In the genomic region with DNA sequence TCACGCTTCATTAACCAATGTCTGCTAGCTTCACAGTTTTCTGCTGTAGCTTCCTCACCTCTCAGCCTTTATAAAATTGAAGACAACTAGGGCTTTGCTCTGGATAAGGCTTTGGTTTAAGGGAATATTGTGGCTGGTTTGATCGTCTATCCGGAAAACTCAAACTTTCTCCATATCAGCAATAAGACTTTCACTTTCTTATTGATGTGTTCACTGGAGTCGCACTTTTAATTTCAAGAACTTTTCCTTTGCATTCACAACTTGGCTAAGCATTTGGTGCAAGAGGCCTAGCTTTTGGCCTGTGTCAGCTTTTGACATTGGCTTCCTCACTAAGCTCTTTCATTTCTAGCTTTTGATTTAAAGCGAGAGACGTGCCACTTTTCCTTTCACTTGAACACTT, we compare ENCODE assay signal across 18 cellular contexts. TPM values are rescaled to one million over a fixed set of nuclear protein-coding genes. Genes with fewer than 3 reads are reported as not detected.
DNase-seq lines count a peak whose midpoint lies in the region; ATAC-seq and TF ChIP-seq lines count a peak whose summit lies in the region.
"Had no signal": no experiment of that assay in that cellular context is flagged by ENCODE, and none has a peak within 500 bp of the region (broad histone marks: within the 10 kb centered on the region; RNA-seq: fewer than 3 reads in every experiment).

No MANE protein-coding gene starts in this region.

- peak overlapping the region; percentile 7; the same call in 1 of the 2 replicates for H3K4me3 ChIP-seq in GM12865 (ENCODE audit: low read depth, low read length)
- no peak overlapping the region for H3K4me3 ChIP-seq in naive thymus-derived CD4-positive, alpha-beta T cell (ENCODE audit: low read length)
- H3K4me3 ChIP-seq: GM23248 had no signal

- no peak for DNase-seq in activated T-cell treated with anti-CD3 and anti-CD28 coated beads, Interleukin-2, amount 50 U/mL, for 72 hours
- DNase-seq in activated T-cell treated with anti-CD3 and anti-CD28 coated beads, Interleukin-2, amount 50 U/mL, for 48 hours, result no peak
- DNase-seq in GM12865 (ENCODE audit: low read depth), result peak; percentile 29
- no peak for DNase-seq in T-helper 2 cell treated with Interferon-gamma antibody and Interleukin-4, amounts not matched to agents 5 μg/mL and 100 μg/mL, for 36 hours (ENCODE audit: low spot score)
- no peak for DNase-seq in naive thymus-derived CD4-positive, alpha-beta T cell
- no peak for DNase-seq in kidney tubule cell (ENCODE audit: low spot score)
- DNase-seq in type B pancreatic cell (ENCODE audit: extremely low spot score, unreplicated experiment), result no peak
- DNase-seq in DMS153 treated with DMSO at 0.1 percent for 48 hours (lab: John Stamatoyannopoulos, UW; ENCODE audit: unreplicated experiment), result no peak
- DNase-seq: Calu3, GM23248, HCEC 1CT, IMR-90, Kasumi-1, NCI-H1105, NCI-H1694, NCI-H345, NCI-H526, SHP77 had no signal

- H3K27ac ChIP-seq in naive thymus-derived CD4-positive, alpha-beta T cell (ENCODE audit: low read depth, low read length), result no peak overlapping the region
- H3K27ac ChIP-seq: GM23248 had no signal

- CTCF ChIA-PET in naive thymus-derived CD4-positive, alpha-beta T cell (lab: Charles Lee), result interaction anchor here (0.6 to 1.0 kb wide), 2 partner anchors 11 to 114 kb away, joined by 3 to 5 read pairs; no protein-coding TSS in a partner anchor

- H3K27ac Mint-ChIP-seq in activated T-cell treated with anti-CD3 and anti-CD28 coated beads, Interleukin-2, amount 50 U/mL, for 72 hours, result peak overlapping the region; percentile 45
- peak overlapping the region; percentile 6 for H3K27ac Mint-ChIP-seq in T-helper 2 cell treated with Interferon-gamma antibody and Interleukin-4, amounts not matched to agents 5 μg/mL and 100 μg/mL, for 36 hours
- H3K27ac Mint-ChIP-seq in naive thymus-derived CD4-positive, alpha-beta T cell, result peak overlapping the region in 5 of 9 donors; percentile 12 to 55 (median 38)
- no peak overlapping the region for H3K27ac Mint-ChIP-seq in type B pancreatic cell

- POLR2A ChIA-PET in naive thymus-derived CD4-positive, alpha-beta T cell (lab: Charles Lee), result interaction anchor here (1.1 to 1.4 kb wide), 2 partner anchors 13 to 22 kb away, joined by 3 to 6 read pairs; partner anchors contain the start of gene COA6

- no peaks in the 10 kb centered on the region for H3K36me3 ChIP-seq in naive thymus-derived CD4-positive, alpha-beta T cell (ENCODE audit: control insufficient read depth in 2 of 3, insufficient read depth in 3 of 3, low read length in 3 of 3)

- H3K9me3 Mint-ChIP-seq in activated T-cell treated with anti-CD3 and anti-CD28 coated beads, Interleukin-2, amount 50 U/mL, for 72 hours, result no peaks in the 10 kb centered on the region
- no peaks in the 10 kb centered on the region for H3K9me3 Mint-ChIP-seq in T-helper 2 cell treated with Interferon-gamma antibody and Interleukin-4, amounts not matched to agents 5 μg/mL and 100 μg/mL, for 36 hours
- H3K9me3 Mint-ChIP-seq in naive thymus-derived CD4-positive, alpha-beta T cell, result no peaks in the 10 kb centered on the region
- no peaks in the 10 kb centered on the region for H3K9me3 Mint-ChIP-seq in type B pancreatic cell

- no peaks in the 10 kb centered on the region for H3K27me3 ChIP-seq in naive thymus-derived CD4-positive, alpha-beta T cell (ENCODE audit: control insufficient read depth in 2 of 2, insufficient read depth in 2 of 2, low read length in 2 of 2)

- TF ChIP-seq CTCF in GM12865 (IDR thresholded peaks at IDR 0.05; ENCODE audit: insufficient read depth, low read depth, low read length, missing control alignments), result no peak
- no peak for TF ChIP-seq CTCF in type B pancreatic cell (conservative IDR thresholded peaks at IDR 0.05)

- intact Hi-C loops in naive thymus-derived CD4-positive, alpha-beta T cell (cut with micrococcal nuclease), result no loop called here

- H3K27me3 Mint-ChIP-seq in activated T-cell treated with anti-CD3 and anti-CD28 coated beads, Interleukin-2, amount 50 U/mL, for 72 hours (ENCODE audit: low read depth), result no peaks in the 10 kb centered on the region
- no peaks in the 10 kb centered on the region for H3K27me3 Mint-ChIP-seq in T-helper 2 cell treated with Interferon-gamma antibody and Interleukin-4, amounts not matched to agents 5 μg/mL and 100 μg/mL, for 36 hours (ENCODE audit: low read depth)
- H3K27me3 Mint-ChIP-seq in naive thymus-derived CD4-positive, alpha-beta T cell, result no peaks in the 10 kb centered on the region
- no peaks in the 10 kb centered on the region for H3K27me3 Mint-ChIP-seq in type B pancreatic cell

- H3K9me3 ChIP-seq in naive thymus-derived CD4-positive, alpha-beta T cell (ENCODE audit: control insufficient read depth in 2 of 3, low read length in 3 of 3), result no peaks in the 10 kb centered on the region

- H3K4me3 Mint-ChIP-seq in activated T-cell treated with anti-CD3 and anti-CD28 coated beads, Interleukin-2, amount 50 U/mL, for 72 hours, result peak overlapping the region in 1 of 2 donors; percentile 25
- no peak overlapping the region for H3K4me3 Mint-ChIP-seq in T-helper 2 cell treated with Interferon-gamma antibody and Interleukin-4, amounts not matched to agents 5 μg/mL and 100 μg/mL, for 36 hours
- peak overlapping the region in 1 of 10 donors; percentile 35 for H3K4me3 Mint-ChIP-seq in naive thymus-derived CD4-positive, alpha-beta T cell
- no peak overlapping the region for H3K4me3 Mint-ChIP-seq in type B pancreatic cell

- peaks cover 17% of the 10 kb centered on the region for H3K4me1 Mint-ChIP-seq in activated T-cell treated with anti-CD3 and anti-CD28 coated beads, Interleukin-2, amount 50 U/mL, for 72 hours (ENCODE audit: low read depth)
- H3K4me1 Mint-ChIP-seq in T-helper 2 cell treated with Interferon-gamma antibody and Interleukin-4, amounts not matched to agents 5 μg/mL and 100 μg/mL, for 36 hours (ENCODE audit: low read depth), result peaks cover 8% of the 10 kb centered on the region
- H3K4me1 Mint-ChIP-seq in naive thymus-derived CD4-positive, alpha-beta T cell, result peaks cover 6 to 21% (median 13%) of the 10 kb centered on the region in 7 donors
- no peaks in the 10 kb centered on the region for H3K4me1 Mint-ChIP-seq in type B pancreatic cell (ENCODE audit: unreplicated experiment)

- ATAC-seq in activated T-cell treated with anti-CD3 and anti-CD28 coated beads, Interleukin-2, amount 50 U/mL, for 72 hours (replicated peaks in 1 of 2), result no peak
- no peak for ATAC-seq in naive thymus-derived CD4-positive, alpha-beta T cell

- H3K36me3 Mint-ChIP-seq in activated T-cell treated with anti-CD3 and anti-CD28 coated beads, Interleukin-2, amount 50 U/mL, for 72 hours (ENCODE audit: insufficient read depth in 2 of 2), result peaks cover 3 to 12% of the 10 kb centered on the region in 2 donors
- H3K36me3 Mint-ChIP-seq in T-helper 2 cell treated with Interferon-gamma antibody and Interleukin-4, amounts not matched to agents 5 μg/mL and 100 μg/mL, for 36 hours (ENCODE audit: low read depth), result peaks cover 35% of the 10 kb centered on the region
- H3K36me3 Mint-ChIP-seq in naive thymus-derived CD4-positive, alpha-beta T cell, result peaks cover 0 to 31% (median 17%) of the 10 kb centered on the region in 5 donors
- peaks cover 13% of the 10 kb centered on the region for H3K36me3 Mint-ChIP-seq in type B pancreatic cell

- no peaks in the 10 kb centered on the region for H3K4me1 ChIP-seq in naive thymus-derived CD4-positive, alpha-beta T cell (ENCODE audit: control insufficient read depth in 2 of 2, insufficient read depth in 2 of 2, low read length in 2 of 2)

RNA-seq across cellular contexts. Expression of gene COA6, which starts 12.9 kb away (rescaled TPM):
- total RNA-seq in activated T-cell treated with anti-CD3 and anti-CD28 coated beads, Interleukin-2, amount 50 U/mL, for 72 hours, result 10 to 100 TPM; 55.3 to 58.2 TPM
- total RNA-seq in naive thymus-derived CD4-positive, alpha-beta T cell, result 10 to 100 TPM in 4 of 5 experiments, 1 to 10 TPM in 1; 9.5 to 47.3 (median 18.5) TPM
- 10 to 100 TPM; 31.6 to 52.7 TPM for polyA plus RNA-seq in naive thymus-derived CD4-positive, alpha-beta T cell
- 36.4 and 39.1 TPM in 2 replicates for total RNA-seq in type B pancreatic cell (ENCODE audit: low replicate concordance)
